22 cellular contexts compared by ENCODE assay signal in the genomic region with DNA sequence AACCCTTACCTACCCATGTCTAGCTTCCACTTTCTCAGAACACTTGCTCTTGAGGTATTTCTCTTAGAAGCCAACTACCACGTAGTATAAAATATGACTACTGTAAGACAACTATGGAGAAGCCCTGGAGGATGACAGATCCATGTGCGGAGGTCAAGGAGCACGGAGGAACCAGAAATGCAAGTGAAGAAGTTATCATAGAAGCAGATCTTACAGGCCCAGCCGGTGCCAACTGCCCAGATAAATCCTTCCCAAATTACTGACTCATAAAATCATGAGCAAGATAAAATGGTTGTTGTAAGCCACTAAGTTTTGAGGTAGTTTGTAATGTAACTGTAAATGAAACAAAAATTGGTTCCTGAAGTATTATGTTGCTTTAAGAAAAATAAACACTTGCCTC. TPM values are rescaled to one million over a fixed set of nuclear protein-coding genes. Genes with fewer than 3 reads are reported as not detected.
DNase-seq lines count a peak whose midpoint lies in the region; ATAC-seq, FAIRE-seq and TF ChIP-seq lines count a peak whose summit lies in the region.
"Had no signal": no experiment of that assay in that cellular context is flagged by ENCODE, and none has a peak within 500 bp of the region (broad histone marks: within the 10 kb centered on the region; RNA-seq: fewer than 3 reads in every experiment).

No MANE protein-coding gene starts in this region.

- peak overlapping the region; percentile 20 for H3K27ac Mint-ChIP-seq in activated CD4-positive, alpha-beta memory T cell treated with anti-CD3 and anti-CD28 coated beads for 36 hours
- no peak overlapping the region for H3K27ac Mint-ChIP-seq in activated CD4-positive, alpha-beta memory T cell treated with anti-CD3 and anti-CD28 coated beads, Interleukin-2, amount 10 ng/mL, durations not matched to agents 7 days and 5 days
- peak overlapping the region in 3 of 5 experiments; percentile 13 to 61 (median 40) for H3K27ac Mint-ChIP-seq in brain
- no peak overlapping the region for H3K27ac Mint-ChIP-seq in natural killer cell treated with Interleukin-12 subunit alpha and Interleukin-12 subunit beta and Interleukin-15 and Interleukin-18, amount 100 ng/mL, for 72 hours
- H3K27ac Mint-ChIP-seq: T-helper 2 cell treated with Interferon-gamma antibody and Interleukin-4, amounts not matched to agents 5 μg/mL and 100 μg/mL, for 36 hours had no signal

- H3K36me3 ChIP-seq in pancreas, result no peaks in the 10 kb centered on the region

- 42 to 47% methylated on average over 4 of the region's 4 CpGs for WGBS in pancreas, 2 donors

- no peak overlapping the region for H3K27ac ChIP-seq in pancreas
- H3K27ac ChIP-seq: BLaER1 treated with 17β-estradiol and CSF1 and Interleukin-3, amounts not matched to agents 10 nM and 100 nM; hepatocyte; SJCRH30 had no signal

- ATAC-seq in pancreas, result peak in 3 of 4 donors; percentile 14 to 29 (median 17)
- no peak for ATAC-seq in natural killer cell treated with Interleukin-12 subunit alpha and Interleukin-12 subunit beta and Interleukin-15 and Interleukin-18, amount 100 ng/mL, for 72 hours
- ATAC-seq in HG03135 (IDR thresholded peaks at IDR 0.05; ENCODE audit: unreplicated experiment), result no peak

- no peak for DNase-seq in activated CD4-positive, alpha-beta memory T cell treated with anti-CD3 and anti-CD28 coated beads for 36 hours
- no peak for DNase-seq in activated CD4-positive, alpha-beta memory T cell treated with anti-CD3 and anti-CD28 coated beads, Interleukin-2, amount 10 ng/mL, durations not matched to agents 7 days and 5 days
- DNase-seq in LNCaP clone FGC (ENCODE audit: low read depth) (peak; percentile 69), pancreas (no peak), NCI-H146 (lab: John Stamatoyannopoulos, UW) (no peak)
- DNase-seq in natural killer cell treated with Interleukin-12 subunit alpha and Interleukin-12 subunit beta and Interleukin-15 and Interleukin-18, amount 100 ng/mL, for 72 hours (ENCODE audit: low spot score), result no peak
- DNase-seq: activated CD4-positive, CD25-positive, alpha-beta regulatory T cell treated with anti-CD3 and anti-CD28 coated beads, Interleukin-2, amount 50 U/mL, for 72 hours; activated gamma-delta T cell treated with Interleukin-2 at 50 U/mL for 16 hours; H7; islet precursor cell; MM.1S; NCI-H1694; posterior cingulate gyrus; SJCRH30 had no signal

- FAIRE-seq in pancreas (lab: Jason Lieb, UNC), result no peak
- FAIRE-seq: colon, G401.6 had no signal

- no peak overlapping the region for H3K4me3 ChIP-seq in LNCaP clone FGC (ENCODE audit: low read depth, low read length)
- H3K4me3 ChIP-seq in pancreas, result no peak overlapping the region
- H3K4me3 ChIP-seq: BLaER1 treated with 17β-estradiol and CSF1 and Interleukin-3, amounts not matched to agents 10 nM and 100 nM; hepatocyte; lung; SJCRH30 had no signal

- H3K4me1 ChIP-seq in pancreas, result peaks cover 11 to 32% (median 16%) of the 10 kb centered on the region in 3 donors
- H3K4me1 ChIP-seq: SJCRH30 had no signal

- POLR2A ChIA-PET in activated CD4-positive, alpha-beta memory T cell treated with anti-CD3 and anti-CD28 coated beads for 36 hours (lab: Charles Lee), result no interaction called here
- POLR2A ChIA-PET in activated CD4-positive, alpha-beta memory T cell treated with anti-CD3 and anti-CD28 coated beads, Interleukin-2, amount 10 ng/mL, durations not matched to agents 7 days and 5 days (lab: Charles Lee), result interaction anchor here (1.1 kb wide), 1 partner anchor 13 kb away, joined by 5 read pairs; a partner anchor contains a TSS

- no peaks in the 10 kb centered on the region for H3K9me3 ChIP-seq in pancreas
- H3K9me3 ChIP-seq: BLaER1 treated with 17β-estradiol and CSF1 and Interleukin-3, amounts not matched to agents 10 nM and 100 nM; SJCRH30 had no signal

- TF ChIP-seq CTCF in LNCaP clone FGC (IDR thresholded peaks at IDR 0.05; ENCODE audit: control insufficient read depth, extremely low read depth, insufficient read depth), result no peak
- no peak for TF ChIP-seq CTCF in brain (conservative IDR thresholded peaks at IDR 0.05)
- TF ChIP-seq CTCF in pancreas (IDR thresholded peaks at IDR 0.05), result no peak

- no peak overlapping the region for H3K4me3 Mint-ChIP-seq in activated CD4-positive, alpha-beta memory T cell treated with anti-CD3 and anti-CD28 coated beads for 36 hours
- H3K4me3 Mint-ChIP-seq in activated CD4-positive, alpha-beta memory T cell treated with anti-CD3 and anti-CD28 coated beads, Interleukin-2, amount 10 ng/mL, durations not matched to agents 7 days and 5 days, result no peak overlapping the region
- no peak overlapping the region for H3K4me3 Mint-ChIP-seq in brain
- H3K4me3 Mint-ChIP-seq in natural killer cell treated with Interleukin-12 subunit alpha and Interleukin-12 subunit beta and Interleukin-15 and Interleukin-18, amount 100 ng/mL, for 72 hours, result no peak overlapping the region
- H3K4me3 Mint-ChIP-seq: T-helper 2 cell treated with Interferon-gamma antibody and Interleukin-4, amounts not matched to agents 5 μg/mL and 100 μg/mL, for 36 hours had no signal

- no peaks in the 10 kb centered on the region for H3K9me3 Mint-ChIP-seq in activated CD4-positive, alpha-beta memory T cell treated with anti-CD3 and anti-CD28 coated beads for 36 hours
- no peaks in the 10 kb centered on the region for H3K9me3 Mint-ChIP-seq in activated CD4-positive, alpha-beta memory T cell treated with anti-CD3 and anti-CD28 coated beads, Interleukin-2, amount 10 ng/mL, durations not matched to agents 7 days and 5 days
- no peaks in the 10 kb centered on the region for H3K9me3 Mint-ChIP-seq in brain
- no peaks in the 10 kb centered on the region for H3K9me3 Mint-ChIP-seq in natural killer cell treated with Interleukin-12 subunit alpha and Interleukin-12 subunit beta and Interleukin-15 and Interleukin-18, amount 100 ng/mL, for 72 hours
- H3K9me3 Mint-ChIP-seq: T-helper 2 cell treated with Interferon-gamma antibody and Interleukin-4, amounts not matched to agents 5 μg/mL and 100 μg/mL, for 36 hours had no signal

- intact Hi-C loops in activated CD4-positive, alpha-beta memory T cell treated with anti-CD3 and anti-CD28 coated beads for 36 hours (cut with micrococcal nuclease), result no loop called here
- intact Hi-C loops in pancreas (cut with DNase I), result loop anchor here in 1 of 3 donors (5.0 kb wide), 1 partner anchor 221 kb away; no protein-coding TSS in a partner anchor

- no peaks in the 10 kb centered on the region for H3K27me3 ChIP-seq in pancreas
- H3K27me3 ChIP-seq: BLaER1 treated with 17β-estradiol and CSF1 and Interleukin-3, amounts not matched to agents 10 nM and 100 nM; hepatocyte; SJCRH30 had no signal

- peaks cover 11% of the 10 kb centered on the region for H3K36me3 Mint-ChIP-seq in activated CD4-positive, alpha-beta memory T cell treated with anti-CD3 and anti-CD28 coated beads for 36 hours
- peaks cover 32% of the 10 kb centered on the region for H3K36me3 Mint-ChIP-seq in activated CD4-positive, alpha-beta memory T cell treated with anti-CD3 and anti-CD28 coated beads, Interleukin-2, amount 10 ng/mL, durations not matched to agents 7 days and 5 days (ENCODE audit: low read depth)
- H3K36me3 Mint-ChIP-seq in brain, result peaks cover 11% of the 10 kb centered on the region
- no peaks in the 10 kb centered on the region for H3K36me3 Mint-ChIP-seq in natural killer cell treated with Interleukin-12 subunit alpha and Interleukin-12 subunit beta and Interleukin-15 and Interleukin-18, amount 100 ng/mL, for 72 hours

- no peaks in the 10 kb centered on the region for H3K27me3 Mint-ChIP-seq in activated CD4-positive, alpha-beta memory T cell treated with anti-CD3 and anti-CD28 coated beads for 36 hours
- no peaks in the 10 kb centered on the region for H3K27me3 Mint-ChIP-seq in activated CD4-positive, alpha-beta memory T cell treated with anti-CD3 and anti-CD28 coated beads, Interleukin-2, amount 10 ng/mL, durations not matched to agents 7 days and 5 days
- H3K27me3 Mint-ChIP-seq in brain, result no peaks in the 10 kb centered on the region
- no peaks in the 10 kb centered on the region for H3K27me3 Mint-ChIP-seq in natural killer cell treated with Interleukin-12 subunit alpha and Interleukin-12 subunit beta and Interleukin-15 and Interleukin-18, amount 100 ng/mL, for 72 hours

- peaks cover 49% of the 10 kb centered on the region for H3K4me1 Mint-ChIP-seq in activated CD4-positive, alpha-beta memory T cell treated with anti-CD3 and anti-CD28 coated beads for 36 hours (ENCODE audit: low read depth)
- peaks cover 31% of the 10 kb centered on the region for H3K4me1 Mint-ChIP-seq in activated CD4-positive, alpha-beta memory T cell treated with anti-CD3 and anti-CD28 coated beads, Interleukin-2, amount 10 ng/mL, durations not matched to agents 7 days and 5 days
- peaks cover 27% of the 10 kb centered on the region for H3K4me1 Mint-ChIP-seq in brain
- peaks cover 19 to 36% of the 10 kb centered on the region in 2 donors for H3K4me1 Mint-ChIP-seq in natural killer cell treated with Interleukin-12 subunit alpha and Interleukin-12 subunit beta and Interleukin-15 and Interleukin-18, amount 100 ng/mL, for 72 hours (ENCODE audit: low read depth in 2 of 2)

- CTCF ChIA-PET in activated CD4-positive, alpha-beta memory T cell treated with anti-CD3 and anti-CD28 coated beads for 36 hours (lab: Charles Lee), result interaction anchor here (0.7 to 4.4 kb wide), 13 partner anchors 11 to 225 kb away, joined by 3 to 54 read pairs (median 5); a partner anchor contains a TSS
- CTCF ChIA-PET in activated CD4-positive, alpha-beta memory T cell treated with anti-CD3 and anti-CD28 coated beads, Interleukin-2, amount 10 ng/mL, durations not matched to agents 7 days and 5 days (lab: Charles Lee), result interaction anchor here (0.8 to 4.7 kb wide), 14 partner anchors 10 to 222 kb away, joined by 3 to 47 read pairs (median 4); a partner anchor contains a TSS

RNA-seq across cellular contexts. Expression of a gene that starts 12.6 kb away (rescaled TPM):
- total RNA-seq in activated CD4-positive, alpha-beta memory T cell treated with anti-CD3 and anti-CD28 coated beads for 36 hours, result 10 to 100 TPM; 34.2 to 39.4 TPM
- 10 to 100 TPM; 41.9 to 47.1 TPM for total RNA-seq in activated CD4-positive, alpha-beta memory T cell treated with anti-CD3 and anti-CD28 coated beads, Interleukin-2, amount 10 ng/mL, durations not matched to agents 7 days and 5 days
- polyA plus RNA-seq in brain (ENCODE audit: insufficient read depth, low read depth, low replicate concordance) (23.7 TPM), pancreas (10 to 100 TPM; 11.1 to 18.6 TPM)
- total RNA-seq in pancreas, result 10 to 100 TPM in 3 of 6 donors, 1 to 10 TPM in 3; 6.3 to 15.5 (median 10.4) TPM
- 10 to 100 TPM; 31.2 to 43.1 TPM for total RNA-seq in natural killer cell treated with Interleukin-12 subunit alpha and Interleukin-12 subunit beta and Interleukin-15 and Interleukin-18, amount 100 ng/mL, for 72 hours

Comparison
In these comparisons a context has a peak if more than half of its experiments do, and no peak if none do; other contexts are left out.
1. H3K27ac Mint-ChIP-seq: peak in activated CD4-positive, alpha-beta memory T cell treated with anti-CD3 and anti-CD28 coated beads for 36 hours (single experiment) and brain (3 of 5); none in activated CD4-positive, alpha-beta memory T cell treated with anti-CD3 and anti-CD28 coated beads, Interleukin-2, amount 10 ng/mL, durations not matched to agents 7 days and 5 days (single experiment) and natural killer cell treated with Interleukin-12 subunit alpha and Interleukin-12 subunit beta and Interleukin-15 and Interleukin-18, amount 100 ng/mL, for 72 hours (0 of 2).
2. ATAC-seq: peak in pancreas (3 of 4); none in natural killer cell treated with Interleukin-12 subunit alpha and Interleukin-12 subunit beta and Interleukin-15 and Interleukin-18, amount 100 ng/mL, for 72 hours (0 of 2) and HG03135 (single experiment).